In genomic region chr6:113352029-113352801, GRCh38 we compare ENCODE assay signal across 1 cellular context.
TF ChIP-seq lines count a peak whose summit lies in the region.

No MANE protein-coding gene starts in this region.

TF ChIP-seq in HepG2, 621 proteins besides CTCF, POLR2A, EP300 and RAD21 (continued from another document and continues in another):
- TF ChIP-seq ARID5B (CRISPR knock-in tag; IDR thresholded peaks at IDR 0.05) (peak; percentile 100), MIXL1 (CRISPR knock-in tag; IDR thresholded peaks at IDR 0.05) (peak; percentile 97), PAXIP1 (CRISPR knock-in tag; conservative IDR thresholded peaks at IDR 0.05) (peak; percentile 98), TMF1 (CRISPR knock-in tag; IDR thresholded peaks at IDR 0.05; ENCODE audit: low read depth) (no peak), ELK4 (CRISPR knock-in tag; IDR thresholded peaks at IDR 0.05; ENCODE audit: borderline replicate concordance) (no peak), ZNF629 (CRISPR knock-in tag; conservative IDR thresholded peaks at IDR 0.05) (peak; percentile 57; the same call in 1 of the 2 replicates), REXO4 (CRISPR knock-in tag; IDR thresholded peaks at IDR 0.05; ENCODE audit: borderline replicate concordance) (no peak), ZNF552 (CRISPR knock-in tag; IDR thresholded peaks at IDR 0.05; ENCODE audit: borderline replicate concordance) (no peak; the same call in 1 of the 2 replicates), ATAD3A (CRISPR knock-in tag; IDR thresholded peaks at IDR 0.05) (no peak), ZNF17 (CRISPR knock-in tag; IDR thresholded peaks at IDR 0.05) (no peak), ZNF235 (CRISPR knock-in tag; IDR thresholded peaks at IDR 0.05; ENCODE audit: borderline replicate concordance) (no peak), MAF1 (CRISPR knock-in tag; IDR thresholded peaks at IDR 0.05; ENCODE audit: borderline replicate concordance) (no peak), TCF7L2 (IDR thresholded peaks at IDR 0.05; ENCODE audit: low read depth, low read length) (peak; percentile 67), ZFP41 (CRISPR knock-in tag; IDR thresholded peaks at IDR 0.05; ENCODE audit: borderline replicate concordance) (no peak), ZBTB7A (CRISPR knock-in tag; IDR thresholded peaks at IDR 0.05) (no peak), ZNF253 (CRISPR knock-in tag; IDR thresholded peaks at IDR 0.05; ENCODE audit: borderline replicate concordance) (no peak), ZNF33B (CRISPR knock-in tag; IDR thresholded peaks at IDR 0.05) (no peak; the same call in 1 of the 2 replicates), NFE2L2 (IDR thresholded peaks at IDR 0.05; ENCODE audit: low read length) (no peak), MAFF (IDR thresholded peaks at IDR 0.05; ENCODE audit: low read depth, low read length) (0 out of 2 replicates have a peak, but pooled peaks have one; percentile 18), PRDM10 (CRISPR knock-in tag; IDR thresholded peaks at IDR 0.05; ENCODE audit: low read depth) (peak; percentile 65; the same call in 1 of the 2 replicates), ZSCAN12 (CRISPR knock-in tag; IDR thresholded peaks at IDR 0.05) (no peak), ZFP36 (IDR thresholded peaks at IDR 0.05; ENCODE audit: borderline replicate concordance, low read depth, low read length, partially characterized antibody) (no peak), ZNF468 (CRISPR knock-in tag; IDR thresholded peaks at IDR 0.05) (no peak), ZNF776 (CRISPR knock-in tag; IDR thresholded peaks at IDR 0.05) (no peak), SOX6 (IDR thresholded peaks at IDR 0.05) (no peak), SOX6 (CRISPR knock-in tag; IDR thresholded peaks at IDR 0.05) (peak; percentile 99), ZNF687 (CRISPR knock-in tag; IDR thresholded peaks at IDR 0.05) (no peak), ZBTB37 (CRISPR knock-in tag; IDR thresholded peaks at IDR 0.05) (peak; percentile 98), ZNF121 (CRISPR knock-in tag; IDR thresholded peaks at IDR 0.05) (no peak), ZNF431 (CRISPR knock-in tag; IDR thresholded peaks at IDR 0.05; ENCODE audit: borderline replicate concordance, low read depth) (no peak; the same call in 1 of the 2 replicates), ZNF878 (CRISPR knock-in tag; IDR thresholded peaks at IDR 0.05) (peak; percentile 95), NKX3-1 (CRISPR knock-in tag; IDR thresholded peaks at IDR 0.05) (0 out of 2 replicates have a peak, but pooled peaks have one; percentile 64), HOXA5 (CRISPR knock-in tag; IDR thresholded peaks at IDR 0.05) (0 out of 2 replicates have a peak, but pooled peaks have one; percentile 42), ZNF317 (CRISPR knock-in tag; IDR thresholded peaks at IDR 0.05) (no peak)
- TF ChIP-seq, protein P1, sequence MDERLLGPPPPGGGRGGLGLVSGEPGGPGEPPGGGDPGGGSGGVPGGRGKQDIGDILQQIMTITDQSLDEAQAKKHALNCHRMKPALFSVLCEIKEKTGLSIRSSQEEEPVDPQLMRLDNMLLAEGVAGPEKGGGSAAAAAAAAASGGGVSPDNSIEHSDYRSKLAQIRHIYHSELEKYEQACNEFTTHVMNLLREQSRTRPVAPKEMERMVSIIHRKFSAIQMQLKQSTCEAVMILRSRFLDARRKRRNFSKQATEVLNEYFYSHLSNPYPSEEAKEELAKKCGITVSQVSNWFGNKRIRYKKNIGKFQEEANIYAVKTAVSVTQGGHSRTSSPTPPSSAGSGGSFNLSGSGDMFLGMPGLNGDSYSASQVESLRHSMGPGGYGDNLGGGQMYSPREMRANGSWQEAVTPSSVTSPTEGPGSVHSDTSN (CRISPR knock-in tag; IDR thresholded peaks at IDR 0.05), result no peak
- TF ChIP-seq, protein P2, sequence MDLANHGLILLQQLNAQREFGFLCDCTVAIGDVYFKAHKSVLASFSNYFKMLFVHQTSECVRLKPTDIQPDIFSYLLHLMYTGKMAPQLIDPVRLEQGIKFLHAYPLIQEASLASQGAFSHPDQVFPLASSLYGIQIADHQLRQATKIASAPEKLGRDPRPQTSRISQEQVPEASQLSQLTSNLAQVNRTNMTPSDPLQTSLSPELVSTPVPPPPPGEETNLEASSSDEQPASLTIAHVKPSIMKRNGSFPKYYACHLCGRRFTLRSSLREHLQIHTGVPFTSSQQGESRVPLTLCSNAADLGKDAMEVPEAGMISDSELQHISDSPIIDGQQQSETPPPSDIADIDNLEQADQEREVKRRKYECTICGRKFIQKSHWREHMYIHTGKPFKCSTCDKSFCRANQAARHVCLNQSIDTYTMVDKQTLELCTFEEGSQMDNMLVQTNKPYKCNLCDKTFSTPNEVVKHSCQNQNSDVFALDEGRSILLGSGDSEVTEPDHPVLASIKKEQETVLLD (CRISPR knock-in tag; IDR thresholded peaks at IDR 0.05; ENCODE audit: low read depth), result no peak
- TF ChIP-seq, protein P3, sequence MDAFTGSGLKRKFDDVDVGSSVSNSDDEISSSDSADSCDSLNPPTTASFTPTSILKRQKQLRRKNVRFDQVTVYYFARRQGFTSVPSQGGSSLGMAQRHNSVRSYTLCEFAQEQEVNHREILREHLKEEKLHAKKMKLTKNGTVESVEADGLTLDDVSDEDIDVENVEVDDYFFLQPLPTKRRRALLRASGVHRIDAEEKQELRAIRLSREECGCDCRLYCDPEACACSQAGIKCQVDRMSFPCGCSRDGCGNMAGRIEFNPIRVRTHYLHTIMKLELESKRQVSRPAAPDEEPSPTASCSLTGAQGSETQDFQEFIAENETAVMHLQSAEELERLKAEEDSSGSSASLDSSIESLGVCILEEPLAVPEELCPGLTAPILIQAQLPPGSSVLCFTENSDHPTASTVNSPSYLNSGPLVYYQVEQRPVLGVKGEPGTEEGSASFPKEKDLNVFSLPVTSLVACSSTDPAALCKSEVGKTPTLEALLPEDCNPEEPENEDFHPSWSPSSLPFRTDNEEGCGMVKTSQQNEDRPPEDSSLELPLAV (CRISPR knock-in tag; conservative IDR thresholded peaks at IDR 0.05; ENCODE audit: low read depth), result no peak
